11 cellular contexts compared by ENCODE assay signal in the genomic region with DNA sequence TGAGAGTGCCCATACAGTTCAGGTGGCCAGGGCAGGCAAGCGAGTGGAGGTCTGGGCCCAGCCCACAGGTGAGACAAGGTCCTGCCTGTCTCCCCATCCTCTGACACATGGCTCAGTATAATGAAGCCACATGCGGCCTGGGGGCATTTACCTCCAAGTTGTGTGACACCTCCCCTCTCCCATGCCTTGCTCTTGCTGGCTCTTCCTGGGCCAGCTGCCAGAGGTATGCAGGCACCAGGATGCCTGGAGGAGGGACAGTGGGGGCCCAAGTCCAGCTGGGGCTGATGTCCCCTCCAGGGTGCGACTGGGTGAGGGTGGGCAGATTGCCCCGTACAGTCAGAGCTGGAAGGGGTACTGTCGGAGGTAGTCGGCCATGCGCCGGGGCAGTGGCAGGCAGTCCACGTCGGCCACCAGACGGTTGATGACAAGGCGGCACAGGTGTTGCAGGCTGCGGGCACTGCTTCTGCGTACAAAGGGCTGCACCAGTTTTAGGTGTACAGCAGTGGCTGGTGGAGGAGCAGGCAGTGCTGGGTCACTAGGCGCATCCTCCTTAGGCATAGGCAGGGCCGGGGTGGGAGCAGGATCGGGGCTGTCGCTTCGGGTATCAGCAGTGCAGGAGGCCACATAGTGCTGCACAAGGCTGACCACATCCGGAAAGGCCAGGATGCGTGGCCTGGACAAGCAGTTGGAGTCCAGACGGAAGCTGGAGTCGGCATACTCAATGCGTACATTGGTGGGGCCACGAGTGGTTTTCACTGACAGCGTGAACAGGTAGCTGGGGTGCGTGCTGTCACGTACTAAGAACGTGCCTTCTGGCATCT. TPM values are rescaled to one million over a fixed set of nuclear protein-coding genes. Genes with fewer than 3 reads are reported as not detected.
DNase-seq lines count a peak whose midpoint lies in the region; ATAC-seq and TF ChIP-seq lines count a peak whose summit lies in the region.
"Had no signal": no experiment of that assay in that cellular context is flagged by ENCODE, and none has a peak within 500 bp of the region (broad histone marks: within the 10 kb centered on the region; RNA-seq: fewer than 3 reads in every experiment).

No MANE protein-coding gene starts in this region.

- peak overlapping the region; percentile 100 for H3K27ac Mint-ChIP-seq in activated naive CD8-positive, alpha-beta T cell treated with anti-CD3 and anti-CD28 coated beads for 36 hours
- H3K27ac Mint-ChIP-seq in natural killer cell, result peak overlapping the region; percentile 90 to 93

- H3K36me3 ChIP-seq in KOPT-K1 (ENCODE audit: insufficient read depth, low read length), result peaks cover 87% of the 10 kb centered on the region

- H3K27ac ChIP-seq in KOPT-K1 (ENCODE audit: low read depth, low read length, poor library complexity, severe bottlenecking), result peak overlapping the region; percentile 98
- H3K27ac ChIP-seq: C4-2B had no signal

- intact Hi-C loops in natural killer cell (cut with micrococcal nuclease), result no loop called here

- DNase-seq in AML-193 (lab: John Stamatoyannopoulos, UW), result peak; percentile 63 to 69
- peak; percentile 37 for DNase-seq in activated naive CD8-positive, alpha-beta T cell treated with anti-CD3 and anti-CD28 coated beads for 36 hours
- DNase-seq in natural killer cell, result no peak
- DNase-seq in AG08395 (ENCODE audit: low spot score), result no peak
- no peak for DNase-seq in UCSD-AML1 (lab: John Stamatoyannopoulos, UW; ENCODE audit: unreplicated experiment)
- DNase-seq in mucosa of gallbladder (ENCODE audit: low spot score), result no peak
- DNase-seq: central memory CD4-positive, alpha-beta T cell; NCI-H2081 treated with DMSO at 0.1 percent for 48 hours had no signal

- no peak for TF ChIP-seq CTCF in natural killer cell (IDR thresholded peaks at IDR 0.05)

- peaks cover 90% of the 10 kb centered on the region for H3K36me3 Mint-ChIP-seq in activated naive CD8-positive, alpha-beta T cell treated with anti-CD3 and anti-CD28 coated beads for 36 hours
- peaks cover 18% of the 10 kb centered on the region for H3K36me3 Mint-ChIP-seq in natural killer cell

- ATAC-seq in natural killer cell (no peak), SK-N-SH treated with all-trans-retinoic acid at 6 μM for 48 hours (no peak)

- peak overlapping the region; percentile 92 for H3K4me3 Mint-ChIP-seq in activated naive CD8-positive, alpha-beta T cell treated with anti-CD3 and anti-CD28 coated beads for 36 hours
- H3K4me3 Mint-ChIP-seq in natural killer cell, result peak overlapping the region; percentile 97

- H3K9me3 Mint-ChIP-seq in activated naive CD8-positive, alpha-beta T cell treated with anti-CD3 and anti-CD28 coated beads for 36 hours, result no peaks in the 10 kb centered on the region
- H3K9me3 Mint-ChIP-seq in natural killer cell, result no peaks in the 10 kb centered on the region

- H3K4me1 Mint-ChIP-seq in activated naive CD8-positive, alpha-beta T cell treated with anti-CD3 and anti-CD28 coated beads for 36 hours, result peaks cover 61% of the 10 kb centered on the region
- H3K4me1 Mint-ChIP-seq in natural killer cell, result peaks cover 93 to 97% of the 10 kb centered on the region in 2 donors

- peaks cover 8% of the 10 kb centered on the region for H3K27me3 Mint-ChIP-seq in activated naive CD8-positive, alpha-beta T cell treated with anti-CD3 and anti-CD28 coated beads for 36 hours
- no peaks in the 10 kb centered on the region for H3K27me3 Mint-ChIP-seq in natural killer cell (ENCODE audit: low read depth in 2 of 2)

- H3K9me3 ChIP-seq in KOPT-K1 (ENCODE audit: insufficient read depth, low read length, poor library complexity, severe bottlenecking), result peaks cover 13% of the 10 kb centered on the region

TF ChIP-seq in SK-N-SH treated with all-trans-retinoic acid at 6 μM for 48 hours, 23 proteins besides CTCF, POLR2A, EP300 and RAD21 (continues in another document):
- TF ChIP-seq ZNF565 (CRISPR knock-in tag; conservative IDR thresholded peaks at IDR 0.05; ENCODE audit: low read depth) (no peak), ZC3H10 (CRISPR knock-in tag; IDR thresholded peaks at IDR 0.05) (no peak), SNAI2 (CRISPR knock-in tag; IDR thresholded peaks at IDR 0.05) (no peak), ARNTL (CRISPR knock-in tag; IDR thresholded peaks at IDR 0.05; ENCODE audit: borderline replicate concordance, low read depth) (no peak), ZFP30 (CRISPR knock-in tag; IDR thresholded peaks at IDR 0.05) (no peak), ESRRG (CRISPR knock-in tag; IDR thresholded peaks at IDR 0.05) (no peak), OSR1 (CRISPR knock-in tag; IDR thresholded peaks at IDR 0.05) (no peak), PPARA (CRISPR knock-in tag; IDR thresholded peaks at IDR 0.05; ENCODE audit: borderline replicate concordance) (no peak), ZFP3 (CRISPR knock-in tag; IDR thresholded peaks at IDR 0.05) (no peak)
- TF ChIP-seq, protein P1, sequence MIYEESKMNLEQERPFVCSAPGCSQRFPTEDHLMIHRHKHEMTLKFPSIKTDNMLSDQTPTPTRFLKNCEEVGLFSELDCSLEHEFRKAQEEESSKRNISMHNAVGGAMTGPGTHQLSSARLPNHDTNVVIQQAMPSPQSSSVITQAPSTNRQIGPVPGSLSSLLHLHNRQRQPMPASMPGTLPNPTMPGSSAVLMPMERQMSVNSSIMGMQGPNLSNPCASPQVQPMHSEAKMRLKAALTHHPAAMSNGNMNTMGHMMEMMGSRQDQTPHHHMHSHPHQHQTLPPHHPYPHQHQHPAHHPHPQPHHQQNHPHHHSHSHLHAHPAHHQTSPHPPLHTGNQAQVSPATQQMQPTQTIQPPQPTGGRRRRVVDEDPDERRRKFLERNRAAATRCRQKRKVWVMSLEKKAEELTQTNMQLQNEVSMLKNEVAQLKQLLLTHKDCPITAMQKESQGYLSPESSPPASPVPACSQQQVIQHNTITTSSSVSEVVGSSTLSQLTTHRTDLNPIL (CRISPR knock-in tag; IDR thresholded peaks at IDR 0.05; ENCODE audit: low read depth), result no peak
- TF ChIP-seq, protein P2, sequence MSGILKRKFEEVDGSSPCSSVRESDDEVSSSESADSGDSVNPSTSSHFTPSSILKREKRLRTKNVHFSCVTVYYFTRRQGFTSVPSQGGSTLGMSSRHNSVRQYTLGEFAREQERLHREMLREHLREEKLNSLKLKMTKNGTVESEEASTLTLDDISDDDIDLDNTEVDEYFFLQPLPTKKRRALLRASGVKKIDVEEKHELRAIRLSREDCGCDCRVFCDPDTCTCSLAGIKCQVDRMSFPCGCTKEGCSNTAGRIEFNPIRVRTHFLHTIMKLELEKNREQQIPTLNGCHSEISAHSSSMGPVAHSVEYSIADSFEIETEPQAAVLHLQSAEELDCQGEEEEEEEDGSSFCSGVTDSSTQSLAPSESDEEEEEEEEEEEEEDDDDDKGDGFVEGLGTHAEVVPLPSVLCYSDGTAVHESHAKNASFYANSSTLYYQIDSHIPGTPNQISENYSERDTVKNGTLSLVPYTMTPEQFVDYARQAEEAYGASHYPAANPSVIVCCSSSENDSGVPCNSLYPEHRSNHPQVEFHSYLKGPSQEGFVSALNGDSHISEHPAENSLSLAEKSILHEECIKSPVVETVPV (CRISPR knock-in tag; IDR thresholded peaks at IDR 0.05), result no peak
- TF ChIP-seq, protein P3, sequence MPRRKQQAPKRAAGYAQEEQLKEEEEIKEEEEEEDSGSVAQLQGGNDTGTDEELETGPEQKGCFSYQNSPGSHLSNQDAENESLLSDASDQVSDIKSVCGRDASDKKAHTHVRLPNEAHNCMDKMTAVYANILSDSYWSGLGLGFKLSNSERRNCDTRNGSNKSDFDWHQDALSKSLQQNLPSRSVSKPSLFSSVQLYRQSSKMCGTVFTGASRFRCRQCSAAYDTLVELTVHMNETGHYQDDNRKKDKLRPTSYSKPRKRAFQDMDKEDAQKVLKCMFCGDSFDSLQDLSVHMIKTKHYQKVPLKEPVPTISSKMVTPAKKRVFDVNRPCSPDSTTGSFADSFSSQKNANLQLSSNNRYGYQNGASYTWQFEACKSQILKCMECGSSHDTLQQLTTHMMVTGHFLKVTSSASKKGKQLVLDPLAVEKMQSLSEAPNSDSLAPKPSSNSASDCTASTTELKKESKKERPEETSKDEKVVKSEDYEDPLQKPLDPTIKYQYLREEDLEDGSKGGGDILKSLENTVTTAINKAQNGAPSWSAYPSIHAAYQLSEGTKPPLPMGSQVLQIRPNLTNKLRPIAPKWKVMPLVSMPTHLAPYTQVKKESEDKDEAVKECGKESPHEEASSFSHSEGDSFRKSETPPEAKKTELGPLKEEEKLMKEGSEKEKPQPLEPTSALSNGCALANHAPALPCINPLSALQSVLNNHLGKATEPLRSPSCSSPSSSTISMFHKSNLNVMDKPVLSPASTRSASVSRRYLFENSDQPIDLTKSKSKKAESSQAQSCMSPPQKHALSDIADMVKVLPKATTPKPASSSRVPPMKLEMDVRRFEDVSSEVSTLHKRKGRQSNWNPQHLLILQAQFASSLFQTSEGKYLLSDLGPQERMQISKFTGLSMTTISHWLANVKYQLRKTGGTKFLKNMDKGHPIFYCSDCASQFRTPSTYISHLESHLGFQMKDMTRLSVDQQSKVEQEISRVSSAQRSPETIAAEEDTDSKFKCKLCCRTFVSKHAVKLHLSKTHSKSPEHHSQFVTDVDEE (CRISPR knock-in tag; IDR thresholded peaks at IDR 0.05), result no peak

RNA-seq across cellular contexts. Expression of a gene that starts 4.1 kb away (rescaled TPM):
- total RNA-seq in activated naive CD8-positive, alpha-beta T cell treated with anti-CD3 and anti-CD28 coated beads for 36 hours, result 100 to 1,000 TPM; 192 to 193 TPM
- total RNA-seq in natural killer cell, result 10 to 100 TPM in 2 of 3 donors, 1 to 10 TPM in 1; 2.4 to 23.6 (median 11.3) TPM
- total RNA-seq in mucosa of gallbladder, result 6.2 TPM

RNA-seq across cellular contexts. Expression of a gene that starts 9.5 kb away (rescaled TPM):
- 100 to 1,000 TPM; 166 to 171 TPM for total RNA-seq in activated naive CD8-positive, alpha-beta T cell treated with anti-CD3 and anti-CD28 coated beads for 36 hours
- total RNA-seq in natural killer cell, result 10 to 100 TPM; 48.0 to 57.7 (median 49.3) TPM
- total RNA-seq in mucosa of gallbladder, result 27.4 TPM

RNA-seq across cellular contexts. Expression of a gene that starts 38.2 kb away (rescaled TPM):
- total RNA-seq in activated naive CD8-positive, alpha-beta T cell treated with anti-CD3 and anti-CD28 coated beads for 36 hours, result 10 to 100 TPM; 59.8 to 64.7 TPM
- total RNA-seq in natural killer cell (10 to 100 TPM; 20.5 to 29.3 (median 28.2) TPM), mucosa of gallbladder (29.3 TPM)

RNA-seq across cellular contexts. Expression of a gene that starts 39.9 kb away (rescaled TPM):
- total RNA-seq in activated naive CD8-positive, alpha-beta T cell treated with anti-CD3 and anti-CD28 coated beads for 36 hours, result 10 to 100 TPM; 15.9 to 17.1 TPM
- 10 to 100 TPM in 2 of 3 donors, 1 to 10 TPM in 1; 7.5 to 15.3 (median 11.7) TPM for total RNA-seq in natural killer cell
- total RNA-seq in mucosa of gallbladder, result 12.3 TPM

Comparison
In these comparisons a context has a peak if more than half of its experiments do, and no peak if none do; other contexts are left out.
1. DNase-seq: peak in AML-193 (2 of 2) and activated naive CD8-positive, alpha-beta T cell treated with anti-CD3 and anti-CD28 coated beads for 36 hours (single experiment); none in natural killer cell (single experiment), AG08395 (single experiment), UCSD-AML1 (single experiment) and mucosa of gallbladder (single experiment).
2. RNA of a gene that starts 4.1 kb away (total RNA-seq): 192 to 193 TPM in activated naive CD8-positive, alpha-beta T cell treated with anti-CD3 and anti-CD28 coated beads for 36 hours; 2.4 to 23.6 TPM in natural killer cell and 6.2 TPM in mucosa of gallbladder (single experiment); every median in the first group is over 4 times any median in the second.